Comparison of ENCODE assay signal across 5 cellular contexts in the genomic region with DNA sequence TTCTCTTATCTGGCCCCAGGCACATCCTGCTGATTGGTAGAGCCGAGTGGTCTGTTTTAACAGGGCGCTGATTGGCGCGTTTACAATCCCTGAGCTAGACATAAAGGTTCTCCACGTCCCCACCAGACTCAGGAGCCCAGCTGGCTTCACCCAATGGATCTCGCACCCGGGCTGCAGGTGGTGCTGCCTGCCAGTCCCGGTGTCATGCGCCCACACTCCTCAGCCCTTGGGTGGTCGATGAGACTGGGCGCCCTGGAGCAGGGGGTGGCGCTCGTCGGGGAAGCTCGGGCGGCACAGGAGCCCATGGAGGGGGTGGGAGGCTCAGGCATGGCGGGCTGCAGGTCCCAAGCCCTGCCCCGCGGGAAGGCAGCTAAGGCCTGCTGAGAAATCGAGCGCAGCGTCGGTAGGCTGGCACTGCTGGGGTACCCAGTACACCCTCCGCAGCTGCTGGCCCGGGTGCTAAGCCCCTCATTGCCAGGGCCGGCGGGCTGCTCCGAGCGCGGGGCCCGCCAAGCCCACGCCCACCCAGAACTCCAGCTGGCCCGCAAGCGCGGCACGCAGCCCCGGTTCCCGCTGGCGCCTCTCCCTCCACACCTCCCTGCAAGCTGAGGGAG. TPM values are rescaled to one million over a fixed set of nuclear protein-coding genes. Genes with fewer than 3 reads are reported as not detected.
A peak's percentile ranks its signal among the peaks of the same experiment; 100 is the strongest.
DNase-seq lines count a peak whose midpoint lies in the region; ATAC-seq and TF ChIP-seq lines count a peak whose summit lies in the region.
"Not testable (repeated sequence)": the region's sequence is repeated elsewhere in the genome, so short reads cannot be mapped to it uniquely, and the experiment has no call there.

No MANE protein-coding gene starts in this region.

- H3K4me1 Mint-ChIP-seq in GM23338, result not testable (repeated sequence)

- H3K4me3 Mint-ChIP-seq in GM23338, result not testable (repeated sequence)

- not testable (repeated sequence) for H3K4me1 ChIP-seq in GM23338 (ENCODE audit: insufficient read depth)

- peaks cover 18% of the 10 kb centered on the region for H3K36me3 Mint-ChIP-seq in GM23338 (ENCODE audit: low read depth)

- intact Hi-C loops in posterior vena cava (cut with DNase I), result not testable (repeated sequence)

- H3K27me3 ChIP-seq in GM23338 (ENCODE audit: insufficient read depth), result not testable (repeated sequence)

- peaks cover 26% of the 10 kb centered on the region for H3K9me3 Mint-ChIP-seq in GM23338

- not testable (repeated sequence) for H3K4me2 ChIP-seq in GM23338

- peak overlapping the region; percentile 84; the same call in 1 of the 2 replicates for H2AFZ ChIP-seq in GM23338

- H3K27ac ChIP-seq in GM23338 (ENCODE audit: low read depth), result not testable (repeated sequence)

- not testable (repeated sequence) for TF ChIP-seq CTCF in GM23338 (conservative IDR thresholded peaks at IDR 0.05; ENCODE audit: low read depth in 2 of 2)

- H3F3A ChIP-seq in GM23338 (replicated peaks; ENCODE audit: low read depth), result not testable (repeated sequence)

- H3K27me3 Mint-ChIP-seq in GM23338 (ENCODE audit: insufficient read depth, low read depth, poor library complexity), result not testable (repeated sequence)

- not testable (repeated sequence) for H3K4me3 ChIP-seq in GM23338

- H3K9me2 ChIP-seq in GM23338 (ENCODE audit: insufficient read depth), result not testable (repeated sequence)

- not testable (repeated sequence) for H3K36me3 ChIP-seq in GM23338 (ENCODE audit: insufficient read depth)

- H3K27ac Mint-ChIP-seq in GM23338, result not testable (repeated sequence)

- not testable (repeated sequence) for ATAC-seq in GM23338

- not testable (repeated sequence) for H4K20me1 ChIP-seq in GM23338 (replicated peaks; ENCODE audit: insufficient read depth)

- H3K79me2 ChIP-seq in GM23338 (replicated peaks; ENCODE audit: insufficient read depth), result not testable (repeated sequence)

- not testable (repeated sequence) for DNase-seq in GM23338 (ENCODE audit: low spot score)
- DNase-seq in NCI-H146 (lab: John Stamatoyannopoulos, UW) (peak; percentile 64), NCI-H2227 (lab: John Stamatoyannopoulos, UW; ENCODE audit: unreplicated experiment) (peak; percentile 70), activated gamma-delta T cell (lab: John Stamatoyannopoulos, UW) (peak; percentile 6), posterior vena cava (ENCODE audit: low spot score) (peak; percentile 72)

RNA-seq across cellular contexts. Expression of a gene that starts 22.9 kb away (rescaled TPM):
- total RNA-seq in GM23338 (2014; rRNA removed; shearing (Covaris generic)), result 44.3 and 51.2 TPM in 2 replicates
- 17.5 and 18.6 TPM in 2 replicates for polyA plus RNA-seq in GM23338 (2016; fragmentation: Nextera tagmentation; extraction: Ambion mirVana)
- total RNA-seq in posterior vena cava, result 10 to 100 TPM; 23.6 to 28.2 TPM
